In the genomic region with DNA sequence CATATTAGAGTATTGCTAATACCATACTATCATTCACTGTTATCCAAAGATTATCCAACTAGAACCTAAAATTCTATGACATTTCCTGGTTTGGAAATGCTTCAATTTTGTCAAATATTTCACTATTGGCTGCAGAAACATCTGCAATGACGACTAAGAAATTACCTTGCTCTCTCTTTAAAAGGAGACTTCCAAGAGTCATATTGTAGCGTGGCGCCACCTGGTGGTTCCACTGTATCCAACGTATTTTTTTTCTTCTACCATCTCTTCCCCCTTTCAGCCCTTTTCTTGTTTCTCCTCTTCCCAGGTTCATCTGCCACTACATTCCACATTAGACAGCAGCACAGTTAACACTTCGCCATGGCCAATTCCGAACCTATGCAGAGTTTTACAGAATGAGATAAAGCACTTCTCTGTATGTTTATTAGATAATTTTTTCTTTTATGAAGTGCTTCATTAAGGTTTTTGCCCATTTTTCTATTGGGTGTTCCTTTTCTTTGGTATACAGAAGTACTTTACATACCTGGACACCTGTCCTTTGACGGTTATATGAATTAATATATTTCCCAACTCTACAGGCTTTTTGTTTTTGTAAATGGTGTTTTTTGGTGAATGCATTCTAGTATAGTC, we compare ENCODE assay signal across 8 cellular contexts.
DNase-seq lines count a peak whose midpoint lies in the region; ATAC-seq and TF ChIP-seq lines count a peak whose summit lies in the region.

No MANE protein-coding gene starts in this region.

- TF ChIP-seq CTCF in Calu3 (IDR thresholded peaks at IDR 0.05; ENCODE audit: unreplicated experiment), result peak; percentile 80
- peak; percentile 62 for TF ChIP-seq CTCF in neutrophil (IDR thresholded peaks at IDR 0.05)

- CTCF ChIA-PET in Calu3 (lab: Charles Lee), result no interaction called here

- H3K27me3 ChIP-seq in neutrophil, result no peaks in the 10 kb centered on the region

- intact Hi-C loops in Calu3 (cut with micrococcal nuclease; ENCODE audit: unreplicated experiment), result loop anchor here (1.0 to 5.0 kb wide), 4 partner anchors 253 to 1519 kb away; no protein-coding TSS in a partner anchor

- H3K4me1 ChIP-seq in neutrophil (ENCODE audit: control insufficient read depth in 1 of 2, insufficient read depth in 1 of 2, low read depth in 1 of 2, low read length in 1 of 2), result peaks cover 0 to 4% of the 10 kb centered on the region in 2 experiments

- DNase-seq in Calu3, result peak; percentile 86
- peak; percentile 69 for DNase-seq in Jurkat, Clone E6-1 (ENCODE audit: low read depth, low spot score)
- DNase-seq in RKO (ENCODE audit: low spot score), result peak; percentile 76
- peak; percentile 64 for DNase-seq in activated T-helper 1 cell treated with Interleukin-2 at 50 U/mL for 16 hours (ENCODE audit: low read depth)
- DNase-seq in fibroblast of peridontal ligament (ENCODE audit: extremely low read depth), result peak; percentile 85
- peak in 40 of 49 donors; percentile 3 to 78 (median 56) for DNase-seq in substantia nigra (lab: John Stamatoyannopoulos, UW)

- H3K4me1 Mint-ChIP-seq in Calu3 (ENCODE audit: low read depth, unreplicated experiment), result no peaks in the 10 kb centered on the region

- H3K27me3 Mint-ChIP-seq in Calu3 (ENCODE audit: unreplicated experiment), result no peaks in the 10 kb centered on the region

- no peaks in the 10 kb centered on the region for H3K9me3 ChIP-seq in neutrophil

- H3K9me3 Mint-ChIP-seq in Calu3 (ENCODE audit: low read depth, unreplicated experiment), result no peaks in the 10 kb centered on the region

- peak; percentile 27 for ATAC-seq in GM21423 (IDR thresholded peaks at IDR 0.05; ENCODE audit: unreplicated experiment)

- H3K36me3 Mint-ChIP-seq in Calu3 (ENCODE audit: insufficient read depth, unreplicated experiment), result peaks cover 15% of the 10 kb centered on the region

- no peak overlapping the region for H3K4me3 ChIP-seq in Jurkat, Clone E6-1 (ENCODE audit: low read length)
- H3K4me3 ChIP-seq in neutrophil (ENCODE audit: low read depth in 1 of 2, low read length in 1 of 2), result no peak overlapping the region

- no peak overlapping the region for H3K4me3 Mint-ChIP-seq in Calu3 (ENCODE audit: low read depth, unreplicated experiment)

- BruUV-seq in Calu3 (replicated peaks; lab: Mats Ljungman, UMichigan), result no TSS peak

- no peak overlapping the region for H3K27ac ChIP-seq in neutrophil
- H3K27ac ChIP-seq in substantia nigra (ENCODE audit: low read depth, low read length, poor library complexity, severe bottlenecking), result peak overlapping the region; percentile 13

- H3K27ac Mint-ChIP-seq in Calu3 (ENCODE audit: unreplicated experiment), result peak overlapping the region; percentile 42

- H3K36me3 ChIP-seq in neutrophil, result peaks cover 53% of the 10 kb centered on the region
